16 cellular contexts compared by ENCODE assay signal in genomic region chr3:194166682-194167479, GRCh38.
DNase-seq lines count a peak whose midpoint lies in the region; ATAC-seq and TF ChIP-seq lines count a peak whose summit lies in the region.
"Had no signal": no experiment of that assay in that cellular context is flagged by ENCODE, and none has a peak within 500 bp of the region (broad histone marks: within the 10 kb centered on the region; RNA-seq: fewer than 3 reads in every experiment).

No MANE protein-coding gene starts in this region.

- no peaks in the 10 kb centered on the region for H3K36me3 ChIP-seq in MM.1S (replicated peaks; ENCODE audit: insufficient read depth, low read length)
- H3K36me3 ChIP-seq: Peyer's patch, thoracic aorta had no signal

- TF ChIP-seq CTCF in fibroblast of pulmonary artery (IDR thresholded peaks at IDR 0.05; ENCODE audit: low read length, missing control alignments) (no peak), nephron progenitor cell (IDR thresholded peaks at IDR 0.05) (no peak), MM.1S (IDR thresholded peaks at IDR 0.05; ENCODE audit: low read length) (no peak)

- H3K4me1 Mint-ChIP-seq in nephron progenitor cell, result peaks cover 93% of the 10 kb centered on the region

- H3K4me2 ChIP-seq in MM.1S (ENCODE audit: low read depth, low read length), result no peak overlapping the region

- H3K36me3 Mint-ChIP-seq in nephron progenitor cell (ENCODE audit: low read depth), result no peaks in the 10 kb centered on the region

- no peak overlapping the region for H2AFZ ChIP-seq in MM.1S (ENCODE audit: low read length)

- peak overlapping the region; percentile 74 for H3K27ac Mint-ChIP-seq in nephron progenitor cell
- H3K27ac Mint-ChIP-seq: activated B cell treated with CpG ODN at 0.5 μM for 24 hours; activated T-helper 2 cell treated with anti-CD3 and anti-CD28 coated beads, Interferon-gamma antibody, Interleukin-2, Interleukin-4, amounts not matched to agents 10 μg/mL and 5 μg/mL and 100 μg/mL, durations not matched to agents 14 hours and 24 hours and 36 hours; dendritic cell treated with granulocyte-macrophage colony-stimulating factor and Interleukin-4, amounts not matched to agents 40 ng/mL and 50 ng/mL, for 4 days; HFFc6 had no signal

- no peaks in the 10 kb centered on the region for H3K9me3 ChIP-seq in MM.1S (replicated peaks; ENCODE audit: insufficient read depth, low read length)
- H3K9me3 ChIP-seq: Peyer's patch, thoracic aorta had no signal

- peak overlapping the region; percentile 33 for H3K4me3 Mint-ChIP-seq in nephron progenitor cell
- H3K4me3 Mint-ChIP-seq: activated B cell treated with CpG ODN at 0.5 μM for 24 hours; dendritic cell treated with granulocyte-macrophage colony-stimulating factor and Interleukin-4, amounts not matched to agents 40 ng/mL and 50 ng/mL, for 4 days; HFFc6 had no signal

- no peak overlapping the region for H3K27ac ChIP-seq in MM.1S (ENCODE audit: low read length)
- H3K27ac ChIP-seq: thoracic aorta had no signal

- no peaks in the 10 kb centered on the region for H3K79me2 ChIP-seq in MM.1S (ENCODE audit: low read length)

- ATAC-seq in HG02885 (IDR thresholded peaks at IDR 0.05; ENCODE audit: poor library complexity, unreplicated experiment), result no peak

- H3K9me3 Mint-ChIP-seq in nephron progenitor cell, result peaks cover 3% of the 10 kb centered on the region
- H3K9me3 Mint-ChIP-seq: activated B cell treated with CpG ODN at 0.5 μM for 24 hours; activated T-helper 2 cell treated with anti-CD3 and anti-CD28 coated beads, Interferon-gamma antibody, Interleukin-2, Interleukin-4, amounts not matched to agents 10 μg/mL and 5 μg/mL and 100 μg/mL, durations not matched to agents 14 hours and 24 hours and 36 hours; dendritic cell treated with granulocyte-macrophage colony-stimulating factor and Interleukin-4, amounts not matched to agents 40 ng/mL and 50 ng/mL, for 4 days; HFFc6 had no signal

- peaks cover 11% of the 10 kb centered on the region for H3K27me3 Mint-ChIP-seq in nephron progenitor cell (ENCODE audit: low read depth, poor library complexity)

- H4K20me1 ChIP-seq in MM.1S (ENCODE audit: insufficient read depth, low read length), result no peaks in the 10 kb centered on the region

- H3K4me3 ChIP-seq in fibroblast of pulmonary artery (replicated peaks; ENCODE audit: low read depth, low read length), result no peak overlapping the region
- no peak overlapping the region for H3K4me3 ChIP-seq in MM.1S (ENCODE audit: low read length)
- H3K4me3 ChIP-seq: Peyer's patch, thoracic aorta had no signal

- H3K9ac ChIP-seq in MM.1S (ENCODE audit: low read length), result no peak overlapping the region

- H3F3A ChIP-seq in MM.1S (ENCODE audit: insufficient read depth, low read length), result no peaks in the 10 kb centered on the region

- H3K4me1 ChIP-seq in MM.1S (ENCODE audit: low read length), result peaks cover 11% of the 10 kb centered on the region

- peak; percentile 81 for DNase-seq in DMS 273 (lab: John Stamatoyannopoulos, UW; ENCODE audit: unreplicated experiment)
- peak; percentile 11 to 45 for DNase-seq in NCI-H526 (lab: John Stamatoyannopoulos, UW)
- DNase-seq in fibroblast of pulmonary artery (ENCODE audit: low read depth), result peak; percentile 69
- no peak for DNase-seq in nephron progenitor cell
- no peak for DNase-seq in NCI-H187 (lab: John Stamatoyannopoulos, UW)
- no peak for DNase-seq in MM.1S
- no peak for DNase-seq in central memory CD4-positive, alpha-beta T cell
- DNase-seq: activated B cell treated with CpG ODN at 0.5 μM for 24 hours, HFFc6, hypothalamus, NCI-H1417 treated with DMSO at 0.1 percent for 48 hours, Peyer's patch had no signal

- H3K9me2 ChIP-seq in MM.1S (replicated peaks; ENCODE audit: insufficient read depth, low read length), result no peaks in the 10 kb centered on the region

- no peaks in the 10 kb centered on the region for H3K27me3 ChIP-seq in MM.1S (replicated peaks; ENCODE audit: insufficient read depth, low read length)
- H3K27me3 ChIP-seq: Peyer's patch had no signal

Comparison
In these comparisons a context has a peak if more than half of its experiments do, and no peak if none do; other contexts are left out.
1. DNase-seq: peak in DMS 273 (single experiment), NCI-H526 (2 of 2) and fibroblast of pulmonary artery (single experiment); none in nephron progenitor cell (single experiment), NCI-H187 (0 of 2), MM.1S (single experiment) and central memory CD4-positive, alpha-beta T cell (single experiment).